ENCODE assay signal across 1 cellular context in the genomic region with DNA sequence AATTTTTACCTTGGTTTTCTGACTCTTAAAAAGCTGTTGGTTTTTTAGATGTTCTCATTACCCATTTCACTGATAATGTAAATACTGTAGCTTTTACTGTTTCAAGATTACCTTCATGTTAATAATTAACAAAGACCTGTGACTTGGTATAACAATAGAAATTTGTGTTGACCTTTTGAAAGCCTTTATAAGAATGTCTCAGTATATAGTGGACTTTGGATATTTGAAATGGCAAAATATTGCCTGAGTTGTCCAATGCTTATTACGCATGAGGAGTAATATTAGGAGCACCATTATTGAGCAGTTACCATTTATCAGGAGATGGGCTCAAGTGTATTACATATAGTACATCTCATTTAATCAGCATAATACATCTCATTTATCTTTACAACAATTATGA.
A peak's percentile ranks its signal among the peaks of the same experiment; 100 is the strongest.
TF ChIP-seq lines count a peak whose summit lies in the region.

No MANE protein-coding gene starts in this region.

TF ChIP-seq in HepG2, 621 proteins besides CTCF, POLR2A, EP300 and RAD21 (continued from another document and continues in another):
- TF ChIP-seq ZNF34 (CRISPR knock-in tag; IDR thresholded peaks at IDR 0.05; ENCODE audit: borderline replicate concordance) (no peak), CEBPG (CRISPR knock-in tag; IDR thresholded peaks at IDR 0.05) (0 out of 2 replicates have a peak, but pooled peaks have one; percentile 15), FOXA3 (CRISPR knock-in tag; IDR thresholded peaks at IDR 0.05) (peak; percentile 72), ZNF577 (CRISPR knock-in tag; IDR thresholded peaks at IDR 0.05; ENCODE audit: borderline replicate concordance, low read depth) (no peak), NCOR1 (IDR thresholded peaks at IDR 0.05; ENCODE audit: borderline replicate concordance, low read length) (peak; percentile 63; the same call in 1 of the 2 replicates), NR2F6 (IDR thresholded peaks at IDR 0.05) (no peak; the same call in none of the 2 replicates), NR2F6 (CRISPR knock-in tag; IDR thresholded peaks at IDR 0.05) (peak; percentile 34; the same call in 1 of the 2 replicates), XRCC5 (optimal IDR thresholded peaks at IDR 0.05; ENCODE audit: low read length) (no peak), CREM (IDR thresholded peaks at IDR 0.05) (peak; percentile 35; the same call in 1 of the 2 replicates), CREM (CRISPR knock-in tag; IDR thresholded peaks at IDR 0.05) (no peak), SAP130 (CRISPR knock-in tag; IDR thresholded peaks at IDR 0.05; ENCODE audit: low read depth) (peak; percentile 39), MXD4 (CRISPR knock-in tag; IDR thresholded peaks at IDR 0.05) (no peak), HMG20A (CRISPR knock-in tag; IDR thresholded peaks at IDR 0.05; ENCODE audit: borderline replicate concordance) (peak; percentile 63; the same call in 1 of the 2 replicates), FOXP1 (IDR thresholded peaks at IDR 0.05) (no peak), FOXP1 (CRISPR knock-in tag; IDR thresholded peaks at IDR 0.05) (peak; percentile 33; the same call in 1 of the 2 replicates), SKIL (CRISPR knock-in tag; IDR thresholded peaks at IDR 0.05; ENCODE audit: borderline replicate concordance) (no peak), NFIC (IDR thresholded peaks at IDR 0.05; ENCODE audit: low read length) (peak; percentile 57; the same call in 1 of the 2 replicates), RARA (CRISPR knock-in tag; IDR thresholded peaks at IDR 0.05) (peak; percentile 50; the same call in 1 of the 2 replicates), LCORL (IDR thresholded peaks at IDR 0.05) (no peak), LCORL (CRISPR knock-in tag; IDR thresholded peaks at IDR 0.05) (no peak), SOX6 (IDR thresholded peaks at IDR 0.05) (no peak), SOX6 (CRISPR knock-in tag; IDR thresholded peaks at IDR 0.05) (peak; percentile 88), SOX13 (IDR thresholded peaks at IDR 0.05) (no peak), SOX13 (CRISPR knock-in tag; conservative IDR thresholded peaks at IDR 0.05 in 1 of 2, IDR thresholded peaks at IDR 0.05 in 1 of 2) (peak in 1 of 2 experiments; percentile 95; a peak in 2 of 4 replicates), ZNF431 (CRISPR knock-in tag; IDR thresholded peaks at IDR 0.05; ENCODE audit: borderline replicate concordance, low read depth) (no peak), ZNF776 (CRISPR knock-in tag; IDR thresholded peaks at IDR 0.05) (no peak), ARID3A (IDR thresholded peaks at IDR 0.05; ENCODE audit: low read depth, low read length) (peak; percentile 75), KLF9 (CRISPR knock-in tag; IDR thresholded peaks at IDR 0.05; ENCODE audit: low read depth) (no peak), ZNF142 (CRISPR knock-in tag; IDR thresholded peaks at IDR 0.05) (no peak), PPARG (CRISPR knock-in tag; conservative IDR thresholded peaks at IDR 0.05) (peak; percentile 55; the same call in 1 of the 2 replicates), KAT8 (CRISPR knock-in tag; IDR thresholded peaks at IDR 0.05) (0 out of 2 replicates have a peak, but pooled peaks have one; percentile 23), ZGPAT (CRISPR knock-in tag; IDR thresholded peaks at IDR 0.05) (peak; percentile 63), ZNF652 (CRISPR knock-in tag; IDR thresholded peaks at IDR 0.05; ENCODE audit: borderline replicate concordance, low read depth) (0 out of 2 replicates have a peak, but pooled peaks have one; percentile 15), NR2F1 (CRISPR knock-in tag; IDR thresholded peaks at IDR 0.05) (peak in 1 of 2 experiments; percentile 43; a peak in 1 of 4 replicates), BCL6 (CRISPR knock-in tag; IDR thresholded peaks at IDR 0.05) (peak; percentile 45; the same call in 1 of the 2 replicates), FOXA1 (IDR thresholded peaks at IDR 0.05) (no peak), FOXA1 (CRISPR knock-in tag; IDR thresholded peaks at IDR 0.05) (peak; percentile 38; the same call in 1 of the 2 replicates), ZNF256 (CRISPR knock-in tag; conservative IDR thresholded peaks at IDR 0.05) (no peak), ASH2L (IDR thresholded peaks at IDR 0.05; ENCODE audit: insufficient read length, low read depth, low read length) (peak; percentile 55)
- TF ChIP-seq, protein P1, sequence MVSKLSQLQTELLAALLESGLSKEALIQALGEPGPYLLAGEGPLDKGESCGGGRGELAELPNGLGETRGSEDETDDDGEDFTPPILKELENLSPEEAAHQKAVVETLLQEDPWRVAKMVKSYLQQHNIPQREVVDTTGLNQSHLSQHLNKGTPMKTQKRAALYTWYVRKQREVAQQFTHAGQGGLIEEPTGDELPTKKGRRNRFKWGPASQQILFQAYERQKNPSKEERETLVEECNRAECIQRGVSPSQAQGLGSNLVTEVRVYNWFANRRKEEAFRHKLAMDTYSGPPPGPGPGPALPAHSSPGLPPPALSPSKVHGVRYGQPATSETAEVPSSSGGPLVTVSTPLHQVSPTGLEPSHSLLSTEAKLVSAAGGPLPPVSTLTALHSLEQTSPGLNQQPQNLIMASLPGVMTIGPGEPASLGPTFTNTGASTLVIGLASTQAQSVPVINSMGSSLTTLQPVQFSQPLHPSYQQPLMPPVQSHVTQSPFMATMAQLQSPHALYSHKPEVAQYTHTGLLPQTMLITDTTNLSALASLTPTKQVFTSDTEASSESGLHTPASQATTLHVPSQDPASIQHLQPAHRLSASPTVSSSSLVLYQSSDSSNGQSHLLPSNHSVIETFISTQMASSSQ (IDR thresholded peaks at IDR 0.05; ENCODE audit: low read depth) = peak; percentile 90
- TF ChIP-seq, protein P1 (CRISPR knock-in tag; IDR thresholded peaks at IDR 0.05; ENCODE audit: borderline replicate concordance) = peak; percentile 89; the same call in 1 of the 2 replicates
- TF ChIP-seq, protein P2, sequence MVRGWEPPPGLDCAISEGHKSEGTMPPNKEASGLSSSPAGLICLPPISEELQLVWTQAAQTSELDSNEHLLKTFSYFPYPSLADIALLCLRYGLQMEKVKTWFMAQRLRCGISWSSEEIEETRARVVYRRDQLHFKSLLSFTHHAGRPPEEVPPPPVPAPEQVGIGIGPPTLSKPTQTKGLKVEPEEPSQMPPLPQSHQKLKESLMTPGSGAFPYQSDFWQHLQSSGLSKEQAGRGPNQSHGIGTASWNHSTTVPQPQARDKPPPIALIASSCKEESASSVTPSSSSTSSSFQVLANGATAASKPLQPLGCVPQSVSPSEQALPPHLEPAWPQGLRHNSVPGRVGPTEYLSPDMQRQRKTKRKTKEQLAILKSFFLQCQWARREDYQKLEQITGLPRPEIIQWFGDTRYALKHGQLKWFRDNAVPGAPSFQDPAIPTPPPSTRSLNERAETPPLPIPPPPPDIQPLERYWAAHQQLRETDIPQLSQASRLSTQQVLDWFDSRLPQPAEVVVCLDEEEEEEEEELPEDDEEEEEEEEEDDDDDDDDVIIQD (CRISPR knock-in tag; IDR thresholded peaks at IDR 0.05; ENCODE audit: low read depth) = 0 out of 2 replicates have a peak, but pooled peaks have one; percentile 35
